Comparison of ENCODE assay signal across 8 cellular contexts in genomic region chr15:90664081-90664461, GRCh38. TPM values are rescaled to one million over a fixed set of nuclear protein-coding genes. Genes with fewer than 3 reads are reported as not detected.
DNase-seq lines count a peak whose midpoint lies in the region; ATAC-seq, FAIRE-seq and TF ChIP-seq lines count a peak whose summit lies in the region.
"Not testable (repeated sequence)": the region's sequence is repeated elsewhere in the genome, so short reads cannot be mapped to it uniquely, and the experiment has no call there.

No MANE protein-coding gene starts in this region.

- CTCF ChIA-PET in WTC11 (lab: Charles Lee) = interaction anchor here (2.2 to 2.3 kb wide), 2 partner anchors 16 to 21 kb away, joined by 7 to 18 read pairs; no protein-coding TSS in a partner anchor
- CTCF ChIA-PET in HepG2 (lab: Yijun Ruan, JAX; ENCODE audit: low intra/inter-chr PET ratio, low total read pairs) = not testable (repeated sequence)

- H2AFZ ChIP-seq in Loucy (ENCODE audit: low read length); HepG2 (ENCODE audit: low read length): not testable (repeated sequence)

- H3K9me3 Mint-ChIP-seq in WTC11; activated T-cell treated with anti-CD3 and anti-CD28 coated beads, Interleukin-2, amount 50 U/mL, for 4 hours; activated naive CD8-positive, alpha-beta T cell treated with anti-CD3 and anti-CD28 coated beads, Interleukin-2, amount 50 U/mL, for 24 hours; stimulated activated memory B cell treated with anti-CD40 and anti-IgM and Interleukin-4, amounts not matched to agents 10 μg/mL and 1 μg/mL and 100 μg/mL, for 72 hours: not testable (repeated sequence)

- BruUV-seq in HepG2 (replicated peaks; lab: Mats Ljungman, UMichigan) = TSS peak; percentile 56

- H3K79me2 ChIP-seq in Loucy (ENCODE audit: insufficient read depth, low read length) = peaks cover 55% of the 10 kb centered on the region
- not testable (repeated sequence) for H3K79me2 ChIP-seq in HepG2 (ENCODE audit: insufficient read depth, low read length)

- not testable (repeated sequence) for H3K9me3 ChIP-seq in BLaER1; Loucy (ENCODE audit: insufficient read depth, low read depth, low read length); HepG2 (ENCODE audit: low read length)

- H3K27ac ChIP-seq in BLaER1 = peak overlapping the region; percentile 98
- not testable (repeated sequence) for H3K27ac ChIP-seq in HepG2 (ENCODE audit: extremely low read length, insufficient read depth, low read length)

- not testable (repeated sequence) for DNase-seq in GM06990 (ENCODE audit: extremely low read depth, insufficient read length); WTC11 (ENCODE audit: low spot score); activated T-cell treated with anti-CD3 and anti-CD28 coated beads, Interleukin-2, amount 50 U/mL, for 4 hours; activated naive CD8-positive, alpha-beta T cell treated with anti-CD3 and anti-CD28 coated beads, Interleukin-2, amount 50 U/mL, for 24 hours; HepG2 (ENCODE audit: low spot score)

- H4K20me1 ChIP-seq in BLaER1; Loucy (ENCODE audit: insufficient read depth, low read length, poor library complexity, severe bottlenecking); HepG2 (ENCODE audit: insufficient read depth, low read length): not testable (repeated sequence)

- 83% methylated on average over 10 of the region's 10 CpGs for WGBS in HepG2 (ENCODE audit: low lambda C conversion rate)

- not testable (repeated sequence) for TF ChIP-seq POLR2A in HepG2 (IDR thresholded peaks at IDR 0.05; ENCODE audit: insufficient read depth in 1 of 2, low read depth in 2 of 2, low read length in 2 of 2)

- peaks cover 90% of the 10 kb centered on the region for H3K4me1 ChIP-seq in BLaER1
- peaks cover 71% of the 10 kb centered on the region for H3K4me1 ChIP-seq in Loucy (ENCODE audit: insufficient read depth, low read length, poor library complexity, severe bottlenecking)
- peaks cover 39% of the 10 kb centered on the region for H3K4me1 ChIP-seq in HepG2 (ENCODE audit: insufficient read depth, low read length)

- not testable (repeated sequence) for H3K4me1 Mint-ChIP-seq in WTC11
- H3K4me1 Mint-ChIP-seq in activated T-cell treated with anti-CD3 and anti-CD28 coated beads, Interleukin-2, amount 50 U/mL, for 4 hours (ENCODE audit: low read depth) = peaks cover 56% of the 10 kb centered on the region
- H3K4me1 Mint-ChIP-seq in activated naive CD8-positive, alpha-beta T cell treated with anti-CD3 and anti-CD28 coated beads, Interleukin-2, amount 50 U/mL, for 24 hours = peaks cover 63% of the 10 kb centered on the region
- H3K4me1 Mint-ChIP-seq in stimulated activated memory B cell treated with anti-CD40 and anti-IgM and Interleukin-4, amounts not matched to agents 10 μg/mL and 1 μg/mL and 100 μg/mL, for 72 hours = peaks cover 68% of the 10 kb centered on the region

- ATAC-seq in WTC11; activated T-cell treated with anti-CD3 and anti-CD28 coated beads, Interleukin-2, amount 50 U/mL, for 4 hours; activated naive CD8-positive, alpha-beta T cell treated with anti-CD3 and anti-CD28 coated beads, Interleukin-2, amount 50 U/mL, for 24 hours; HepG2; stimulated activated memory B cell treated with anti-CD40 and anti-IgM and Interleukin-4, amounts not matched to agents 10 μg/mL and 1 μg/mL and 100 μg/mL, for 72 hours: not testable (repeated sequence)

- intact Hi-C loops in HepG2 (cut with micrococcal nuclease; ENCODE audit: unreplicated experiment) = not testable (repeated sequence)

- not testable (repeated sequence) for H3K4me3 ChIP-seq in BLaER1; HepG2 (replicated peaks in 1 of 3; ENCODE audit: insufficient read depth in 1 of 3, low read depth in 2 of 3, low read length in 3 of 3)
- H3K4me3 ChIP-seq in GM06990 (replicated peaks; ENCODE audit: low read depth, low read length) (peak overlapping the region; percentile 84), Loucy (ENCODE audit: low read length, poor library complexity, severe bottlenecking) (peak overlapping the region; percentile 91)

- H3K36me3 Mint-ChIP-seq in WTC11; activated T-cell treated with anti-CD3 and anti-CD28 coated beads, Interleukin-2, amount 50 U/mL, for 4 hours (ENCODE audit: insufficient read depth); activated naive CD8-positive, alpha-beta T cell treated with anti-CD3 and anti-CD28 coated beads, Interleukin-2, amount 50 U/mL, for 24 hours (ENCODE audit: low read depth); stimulated activated memory B cell treated with anti-CD40 and anti-IgM and Interleukin-4, amounts not matched to agents 10 μg/mL and 1 μg/mL and 100 μg/mL, for 72 hours: not testable (repeated sequence)

- POLR2A ChIA-PET in WTC11 (lab: Charles Lee) = interaction anchor here (1.2 kb wide), 1 partner anchor 28 kb away, joined by 3 read pairs; no protein-coding TSS in a partner anchor
- POLR2A ChIA-PET in HepG2 (lab: Yijun Ruan, JAX) = interaction anchor here (1.5 kb wide), 1 partner anchor 53 kb away, joined by 9 read pairs; the partner anchor contains the start of gene BLM

- H3K4me2 ChIP-seq in BLaER1 (peak overlapping the region; percentile 99), Loucy (ENCODE audit: low read depth, low read length, poor library complexity, severe bottlenecking) (peak overlapping the region; percentile 88)
- not testable (repeated sequence) for H3K4me2 ChIP-seq in HepG2 (ENCODE audit: low read depth, low read length)

- not testable (repeated sequence) for H3K27ac Mint-ChIP-seq in WTC11
- H3K27ac Mint-ChIP-seq in activated naive CD8-positive, alpha-beta T cell treated with anti-CD3 and anti-CD28 coated beads, Interleukin-2, amount 50 U/mL, for 24 hours = peak overlapping the region; percentile 61
- peak overlapping the region; percentile 96 for H3K27ac Mint-ChIP-seq in stimulated activated memory B cell treated with anti-CD40 and anti-IgM and Interleukin-4, amounts not matched to agents 10 μg/mL and 1 μg/mL and 100 μg/mL, for 72 hours

- TF ChIP-seq EP300 in HepG2 (IDR thresholded peaks at IDR 0.05; ENCODE audit: low read depth in 2 of 2, low read length in 2 of 2); HepG2 (CRISPR knock-in tag; IDR thresholded peaks at IDR 0.05; ENCODE audit: borderline replicate concordance): not testable (repeated sequence)

- not testable (repeated sequence) for H3K27me3 Mint-ChIP-seq in WTC11 (ENCODE audit: low read depth)
- peaks cover 36% of the 10 kb centered on the region for H3K27me3 Mint-ChIP-seq in activated T-cell treated with anti-CD3 and anti-CD28 coated beads, Interleukin-2, amount 50 U/mL, for 4 hours (ENCODE audit: low read depth)
- peaks cover 24% of the 10 kb centered on the region for H3K27me3 Mint-ChIP-seq in activated naive CD8-positive, alpha-beta T cell treated with anti-CD3 and anti-CD28 coated beads, Interleukin-2, amount 50 U/mL, for 24 hours
- peaks cover 49% of the 10 kb centered on the region for H3K27me3 Mint-ChIP-seq in stimulated activated memory B cell treated with anti-CD40 and anti-IgM and Interleukin-4, amounts not matched to agents 10 μg/mL and 1 μg/mL and 100 μg/mL, for 72 hours

- H3K4me3 Mint-ChIP-seq in WTC11 = peak overlapping the region; percentile 57
- peak overlapping the region; percentile 78 for H3K4me3 Mint-ChIP-seq in activated T-cell treated with anti-CD3 and anti-CD28 coated beads, Interleukin-2, amount 50 U/mL, for 4 hours
- H3K4me3 Mint-ChIP-seq in activated naive CD8-positive, alpha-beta T cell treated with anti-CD3 and anti-CD28 coated beads, Interleukin-2, amount 50 U/mL, for 24 hours = peak overlapping the region; percentile 78
- H3K4me3 Mint-ChIP-seq in stimulated activated memory B cell treated with anti-CD40 and anti-IgM and Interleukin-4, amounts not matched to agents 10 μg/mL and 1 μg/mL and 100 μg/mL, for 72 hours = peak overlapping the region; percentile 83

- H3K9ac ChIP-seq in BLaER1 (peak overlapping the region; percentile 91; the same call in 1 of the 2 replicates), Loucy (ENCODE audit: low read depth, low read length, poor library complexity, severe bottlenecking) (peak overlapping the region; percentile 95)
- not testable (repeated sequence) for H3K9ac ChIP-seq in HepG2 (ENCODE audit: insufficient read depth, low read depth, low read length)

- not testable (repeated sequence) for H3K9me2 ChIP-seq in Loucy (replicated peaks; ENCODE audit: low read depth, low read length)

- H3F3A ChIP-seq in Loucy (ENCODE audit: low read depth) = peaks cover 13% of the 10 kb centered on the region; the same call in 1 of the 2 replicates

- in situ Hi-C loops in HepG2 (cut with HindIII; ENCODE audit: extremely low pct_ligation_motif_present, low pct_unique_long_range_greater_than_20kb) = not testable (repeated sequence)

- not testable (repeated sequence) for H3K27me3 ChIP-seq in BLaER1; GM06990 (replicated peaks; ENCODE audit: control insufficient read depth, insufficient read depth, low read length); Loucy (ENCODE audit: insufficient read depth, low read length, poor library complexity, severe bottlenecking); HepG2 (ENCODE audit: control insufficient read depth in 1 of 2, insufficient read depth in 2 of 2, low read length in 2 of 2)

- not testable (repeated sequence) for TF ChIP-seq CTCF in GM06990 (IDR thresholded peaks at IDR 0.05; ENCODE audit: insufficient read depth, low read length, poor library complexity, severe bottlenecking); Loucy (conservative IDR thresholded peaks at IDR 0.05; ENCODE audit: low read length); WTC11 (IDR thresholded peaks at IDR 0.05); HepG2 (CRISPR knock-in tag; IDR thresholded peaks at IDR 0.05)

- FAIRE-seq in HepG2 (lab: Jason Lieb, UNC) = not testable (repeated sequence)

- TF ChIP-seq RAD21 in HepG2 (CRISPR knock-in tag; IDR thresholded peaks at IDR 0.05) = not testable (repeated sequence)

- H3K36me3 ChIP-seq in BLaER1; GM06990 (ENCODE audit: control insufficient read depth, insufficient read depth, low read length); Loucy (ENCODE audit: insufficient read depth, low read length); HepG2 (replicated peaks in 1 of 2; ENCODE audit: control insufficient read depth in 1 of 2, insufficient read depth in 2 of 2, low read length in 2 of 2): not testable (repeated sequence)

RNA-seq across cellular contexts. Expression of gene BLM, which starts 53.1 kb away (rescaled TPM):
- 29.9 to 40.5 TPM (median 34.8 TPM) in 3 replicates for total RNA-seq in WTC11 (2021)
- 10 to 100 TPM; 21.4 to 25.6 (median 23.5) TPM for total RNA-seq in activated T-cell treated with anti-CD3 and anti-CD28 coated beads, Interleukin-2, amount 50 U/mL, for 4 hours
- total RNA-seq in HepG2 (2016; rRNA removed; fragmentation: Illumina TruSeq; extraction: Trizol) = 11.8 and 17.4 TPM in 2 replicates
- total RNA-seq in HepG2 (2016; cell fraction: cytosol; rRNA removed; fragmentation: Illumina TruSeq; extraction: Trizol; ENCODE audit: low read depth) = 2.2 and 2.6 TPM in 2 replicates
- total RNA-seq in HepG2 (2016; cell fraction: insoluble cytoplasmic fraction; rRNA removed; fragmentation: Illumina TruSeq; extraction: Trizol) = 10.5 and 15.0 TPM in 2 replicates
- 3.6 and 3.8 TPM in 2 replicates for total RNA-seq in HepG2 (2016; cell fraction: membrane; rRNA removed; fragmentation: Illumina TruSeq; extraction: Trizol)
- 12.3 and 13.7 TPM in 2 replicates for total RNA-seq in HepG2 (2016; cell fraction: nucleus; rRNA removed; fragmentation: Illumina TruSeq; extraction: Trizol)
- polyA plus RNA-seq in HepG2 (2011; rRNA removed) = 2.8 and 5.1 TPM in 2 replicates
- 1.1 and 1.5 TPM in 2 replicates for polyA plus RNA-seq in HepG2 (2011; cell fraction: cytosol; rRNA removed)
- polyA plus RNA-seq in HepG2 (2011; cell fraction: nucleus; rRNA removed) = 2.3 and 2.9 TPM in 2 replicates
- polyA plus RNA-seq in HepG2 (2012) = 0.87 and 4.0 TPM in 2 replicates
- 0.60 and 0.83 TPM in 2 replicates for polyA plus RNA-seq in HepG2 (2016; cell fraction: cytosol; fragmentation: Illumina TruSeq; extraction: Trizol; ENCODE audit: low read depth)
- polyA plus RNA-seq in HepG2 (2016; cell fraction: insoluble cytoplasmic fraction; fragmentation: Illumina TruSeq; extraction: Trizol; ENCODE audit: low read depth) = 14.9 and 15.0 TPM in 2 replicates
- 1.5 and 1.7 TPM in 2 replicates for polyA plus RNA-seq in HepG2 (2016; cell fraction: membrane; fragmentation: Illumina TruSeq; extraction: Trizol; ENCODE audit: low read depth)
- 15.5 and 15.9 TPM in 2 replicates for polyA plus RNA-seq in HepG2 (2016; cell fraction: nucleus; fragmentation: Illumina TruSeq; extraction: Trizol; ENCODE audit: insufficient read depth, low read depth)
- polyA minus RNA-seq in HepG2 (2011; rRNA and poly(A)+ RNA removed; ENCODE audit: low replicate concordance) = 4.0 and 28.3 TPM in 2 replicates
- polyA minus RNA-seq in HepG2 (2011; cell fraction: cytosol; rRNA and poly(A)+ RNA removed) = 2.6 and 3.3 TPM in 2 replicates
- 4.2 and 5.9 TPM in 2 replicates for polyA minus RNA-seq in HepG2 (2011; cell fraction: nucleus; rRNA and poly(A)+ RNA removed)
